In genomic region chr2:218001629-218002028, GRCh38 we compare ENCODE assay signal across 14 cellular contexts. TPM values are rescaled to one million over a fixed set of nuclear protein-coding genes. Genes with fewer than 3 reads are reported as not detected.
DNase-seq lines count a peak whose midpoint lies in the region; ATAC-seq, FAIRE-seq and TF ChIP-seq lines count a peak whose summit lies in the region.
"Had no signal": no experiment of that assay in that cellular context is flagged by ENCODE, and none has a peak within 500 bp of the region (broad histone marks: within the 10 kb centered on the region; RNA-seq: fewer than 3 reads in every experiment).

No MANE protein-coding gene starts in this region.

- no peak for TF ChIP-seq CTCF in BJ (IDR thresholded peaks at IDR 0.05; ENCODE audit: insufficient read depth, low read depth, low read length)
- no peak for TF ChIP-seq CTCF in astrocyte (IDR thresholded peaks at IDR 0.05; ENCODE audit: insufficient read depth, low read depth, low read length)
- TF ChIP-seq CTCF in hepatocyte (IDR thresholded peaks at IDR 0.05; ENCODE audit: poor library complexity) = no peak
- no peak for TF ChIP-seq CTCF in WTC11 (IDR thresholded peaks at IDR 0.05)
- TF ChIP-seq CTCF in GM10248 (IDR thresholded peaks at IDR 0.05; ENCODE audit: control extremely low read depth, extremely low read depth, low read depth, missing control alignments) = no peak

- FAIRE-seq in astrocyte (lab: Jason Lieb, UNC) = no peak
- FAIRE-seq: kidney had no signal

- peak overlapping the region; percentile 71 for H3K9ac ChIP-seq in astrocyte (ENCODE audit: low read length)

- POLR2A ChIA-PET in BJ (lab: Charles Lee) = no interaction called here
- POLR2A ChIA-PET in WTC11 (lab: Charles Lee) = no interaction called here
- POLR2A ChIA-PET in GM10248 (lab: Yijun Ruan, JAX) = no interaction called here

- H3K4me3 Mint-ChIP-seq in astrocyte (ENCODE audit: unreplicated experiment) = peak overlapping the region; percentile 82
- H3K4me3 Mint-ChIP-seq in WTC11 = no peak overlapping the region
- H3K4me3 Mint-ChIP-seq: CD4-positive, alpha-beta memory T cell had no signal

- H3K27ac ChIP-seq in astrocyte (ENCODE audit: low read depth, low read length) (no peak overlapping the region), hepatocyte (peak overlapping the region; percentile 93), skin epidermis (peak overlapping the region in 18 of 21 experiments; percentile 36 to 90 (median 82))
- H3K27ac ChIP-seq: SJCRH30 had no signal

- H3K4me2 ChIP-seq in astrocyte (ENCODE audit: low read length) (peak overlapping the region; percentile 89), hepatocyte (peak overlapping the region; percentile 76)

- WGBS in hepatocyte (ENCODE audit: low lambda C conversion rate, missing lambda C conversion rate) = 41% methylated on average over 4 of the region's 4 CpGs

- no peaks in the 10 kb centered on the region for H3K9me2 ChIP-seq in hepatocyte (replicated peaks; ENCODE audit: insufficient read depth)

- H3K4me3 ChIP-seq in BJ (ENCODE audit: low read depth, low read length) (peak overlapping the region; percentile 74), astrocyte (ENCODE audit: insufficient read depth, low read depth, low read length) (peak overlapping the region; percentile 45), hepatocyte (no peak overlapping the region), skin epidermis (peak overlapping the region; percentile 10 to 40 (median 31))
- H3K4me3 ChIP-seq: SJCRH30 had no signal

- no peaks in the 10 kb centered on the region for H3K27me3 ChIP-seq in BJ (ENCODE audit: control insufficient read depth, insufficient read depth, low read length)
- no peaks in the 10 kb centered on the region for H3K27me3 ChIP-seq in astrocyte (ENCODE audit: insufficient read depth, low read length)
- H3K27me3 ChIP-seq in hepatocyte = no peaks in the 10 kb centered on the region

- H3K4me1 ChIP-seq in astrocyte (ENCODE audit: insufficient read depth, low read length) (peaks cover 50% of the 10 kb centered on the region), hepatocyte (ENCODE audit: insufficient read depth) (peaks cover 10% of the 10 kb centered on the region)
- H3K4me1 ChIP-seq: SJCRH30 had no signal

- peaks cover 21% of the 10 kb centered on the region for H4K20me1 ChIP-seq in astrocyte (ENCODE audit: insufficient read depth, low read length)
- no peaks in the 10 kb centered on the region for H4K20me1 ChIP-seq in hepatocyte (ENCODE audit: insufficient read depth, poor library complexity, severe bottlenecking)

- H2AFZ ChIP-seq in astrocyte (ENCODE audit: low read depth, low read length) (no peak overlapping the region), hepatocyte (no peak overlapping the region)

- CTCF ChIA-PET in BJ (lab: Yijun Ruan, JAX) = interaction anchor here (1.0 to 3.1 kb wide), 5 partner anchors 8 to 216 kb away, joined by 3 to 9 read pairs (median 4); no protein-coding TSS in a partner anchor
- CTCF ChIA-PET in WTC11 (lab: Charles Lee) = interaction anchor here (1.2 to 1.9 kb wide), 2 partner anchors 33 to 54 kb away, joined by 4 to 7 read pairs; no protein-coding TSS in a partner anchor
- CTCF ChIA-PET in GM10248 (lab: Yijun Ruan, JAX) = interaction anchor here (1.6 to 1.8 kb wide), 2 partner anchors 12 to 13 kb away, joined by 3 to 4 read pairs; no protein-coding TSS in a partner anchor

- no peaks in the 10 kb centered on the region for H3K9me3 ChIP-seq in astrocyte (ENCODE audit: insufficient read depth, low read depth, low read length)
- H3K9me3 ChIP-seq in hepatocyte (ENCODE audit: low read depth) = no peaks in the 10 kb centered on the region
- H3K9me3 ChIP-seq: SJCRH30 had no signal

- H3K9me3 Mint-ChIP-seq in astrocyte (ENCODE audit: unreplicated experiment) (peaks cover 2% of the 10 kb centered on the region), WTC11 (no peaks in the 10 kb centered on the region)
- H3K9me3 Mint-ChIP-seq: activated naive CD4-positive, alpha-beta T cell treated with anti-CD3 and anti-CD28 coated beads, Interleukin-2, amount 50 U/mL, for 72 hours; CD4-positive, alpha-beta memory T cell had no signal

- DNase-seq in BJ (ENCODE audit: low read depth) (no peak), astrocyte (ENCODE audit: low read depth) (no peak), hepatocyte (ENCODE audit: low spot score) (no peak), WTC11 (ENCODE audit: low spot score) (no peak), SW 1271 (lab: John Stamatoyannopoulos, UW) (no peak), GM10248 (ENCODE audit: extremely low spot score) (no peak)
- no peak for DNase-seq in central memory CD4-positive, alpha-beta T cell
- DNase-seq: CD4-positive, alpha-beta memory T cell; kidney; NCI-H187 treated with DMSO at 0.1 percent for 48 hours; NCI-H748 treated with DMSO at 0.1 percent for 48 hours; SJCRH30 had no signal

- no peak for ATAC-seq in WTC11
- ATAC-seq: activated naive CD4-positive, alpha-beta T cell treated with anti-CD3 and anti-CD28 coated beads, Interleukin-2, amount 50 U/mL, for 72 hours had no signal

- H3K36me3 ChIP-seq in BJ (ENCODE audit: control insufficient read depth, insufficient read depth, low read length) (no peaks in the 10 kb centered on the region), astrocyte (ENCODE audit: insufficient read depth, low read length) (no peaks in the 10 kb centered on the region), hepatocyte (replicated peaks; ENCODE audit: insufficient read depth, low read depth) (no peaks in the 10 kb centered on the region)
- H3K36me3 ChIP-seq: SJCRH30 had no signal

- H3K4me1 Mint-ChIP-seq in astrocyte (ENCODE audit: low read depth, unreplicated experiment) = peaks cover 51% of the 10 kb centered on the region
- H3K4me1 Mint-ChIP-seq in WTC11 = peaks cover 32% of the 10 kb centered on the region
- H3K4me1 Mint-ChIP-seq: CD4-positive, alpha-beta memory T cell had no signal

- peaks cover 14% of the 10 kb centered on the region for H3K36me3 Mint-ChIP-seq in astrocyte (ENCODE audit: low read depth, unreplicated experiment)
- no peaks in the 10 kb centered on the region for H3K36me3 Mint-ChIP-seq in WTC11
- H3K36me3 Mint-ChIP-seq: activated naive CD4-positive, alpha-beta T cell treated with anti-CD3 and anti-CD28 coated beads, Interleukin-2, amount 50 U/mL, for 72 hours; CD4-positive, alpha-beta memory T cell had no signal

- H3K27ac Mint-ChIP-seq in astrocyte (ENCODE audit: unreplicated experiment) (peak overlapping the region; percentile 10), WTC11 (no peak overlapping the region)
- H3K27ac Mint-ChIP-seq: activated naive CD4-positive, alpha-beta T cell treated with anti-CD3 and anti-CD28 coated beads, Interleukin-2, amount 50 U/mL, for 72 hours had no signal

- H3K27me3 Mint-ChIP-seq in astrocyte (ENCODE audit: low read depth, unreplicated experiment) = peaks cover 2% of the 10 kb centered on the region
- peaks cover 4% of the 10 kb centered on the region; the same call in 1 of the 2 replicates for H3K27me3 Mint-ChIP-seq in WTC11 (ENCODE audit: low read depth)

- H3K79me2 ChIP-seq in astrocyte (ENCODE audit: insufficient read depth, low read length) (peaks cover 56% of the 10 kb centered on the region), hepatocyte (peaks cover 14% of the 10 kb centered on the region)

TF ChIP-seq in WTC11, 78 proteins besides CTCF, POLR2A, EP300 and RAD21:
- no peak for TF ChIP-seq HMGA2 (CRISPR knock-in tag; IDR thresholded peaks at IDR 0.05)
- TF ChIP-seq JAZF1 (CRISPR knock-in tag; IDR thresholded peaks at IDR 0.05) = no peak
- no peak for TF ChIP-seq NR2C2 (CRISPR knock-in tag; IDR thresholded peaks at IDR 0.05)
- no peak for TF ChIP-seq KAT7 (CRISPR knock-in tag; IDR thresholded peaks at IDR 0.05; ENCODE audit: borderline replicate concordance)
- TF ChIP-seq MXD4 (CRISPR knock-in tag; IDR thresholded peaks at IDR 0.05; ENCODE audit: borderline replicate concordance) = no peak
- TF ChIP-seq, protein P1, sequence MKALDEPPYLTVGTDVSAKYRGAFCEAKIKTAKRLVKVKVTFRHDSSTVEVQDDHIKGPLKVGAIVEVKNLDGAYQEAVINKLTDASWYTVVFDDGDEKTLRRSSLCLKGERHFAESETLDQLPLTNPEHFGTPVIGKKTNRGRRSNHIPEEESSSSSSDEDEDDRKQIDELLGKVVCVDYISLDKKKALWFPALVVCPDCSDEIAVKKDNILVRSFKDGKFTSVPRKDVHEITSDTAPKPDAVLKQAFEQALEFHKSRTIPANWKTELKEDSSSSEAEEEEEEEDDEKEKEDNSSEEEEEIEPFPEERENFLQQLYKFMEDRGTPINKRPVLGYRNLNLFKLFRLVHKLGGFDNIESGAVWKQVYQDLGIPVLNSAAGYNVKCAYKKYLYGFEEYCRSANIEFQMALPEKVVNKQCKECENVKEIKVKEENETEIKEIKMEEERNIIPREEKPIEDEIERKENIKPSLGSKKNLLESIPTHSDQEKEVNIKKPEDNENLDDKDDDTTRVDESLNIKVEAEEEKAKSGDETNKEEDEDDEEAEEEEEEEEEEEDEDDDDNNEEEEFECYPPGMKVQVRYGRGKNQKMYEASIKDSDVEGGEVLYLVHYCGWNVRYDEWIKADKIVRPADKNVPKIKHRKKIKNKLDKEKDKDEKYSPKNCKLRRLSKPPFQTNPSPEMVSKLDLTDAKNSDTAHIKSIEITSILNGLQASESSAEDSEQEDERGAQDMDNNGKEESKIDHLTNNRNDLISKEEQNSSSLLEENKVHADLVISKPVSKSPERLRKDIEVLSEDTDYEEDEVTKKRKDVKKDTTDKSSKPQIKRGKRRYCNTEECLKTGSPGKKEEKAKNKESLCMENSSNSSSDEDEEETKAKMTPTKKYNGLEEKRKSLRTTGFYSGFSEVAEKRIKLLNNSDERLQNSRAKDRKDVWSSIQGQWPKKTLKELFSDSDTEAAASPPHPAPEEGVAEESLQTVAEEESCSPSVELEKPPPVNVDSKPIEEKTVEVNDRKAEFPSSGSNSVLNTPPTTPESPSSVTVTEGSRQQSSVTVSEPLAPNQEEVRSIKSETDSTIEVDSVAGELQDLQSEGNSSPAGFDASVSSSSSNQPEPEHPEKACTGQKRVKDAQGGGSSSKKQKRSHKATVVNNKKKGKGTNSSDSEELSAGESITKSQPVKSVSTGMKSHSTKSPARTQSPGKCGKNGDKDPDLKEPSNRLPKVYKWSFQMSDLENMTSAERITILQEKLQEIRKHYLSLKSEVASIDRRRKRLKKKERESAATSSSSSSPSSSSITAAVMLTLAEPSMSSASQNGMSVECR (CRISPR knock-in tag; IDR thresholded peaks at IDR 0.05; ENCODE audit: borderline replicate concordance) = no peak

RNA-seq across cellular contexts. Expression of gene TNS1, which starts 1.2 kb away (rescaled TPM):
- polyA plus RNA-seq in BJ (2011; rRNA removed) (20.9 and 35.6 TPM in 2 replicates), hepatocyte (16.2 TPM in 2 replicates)
- polyA minus RNA-seq in BJ (2011; rRNA and poly(A)+ RNA removed) = 64.8 and 99.3 TPM in 2 replicates
- total RNA-seq in astrocyte (219 and 264 TPM in 2 replicates), hepatocyte (22.9 and 27.6 TPM in 2 replicates), WTC11 (2021) (4.2 to 5.4 TPM (median 4.5 TPM) in 3 replicates)
- polyA plus RNA-seq: CD4-positive, alpha-beta memory T cell had no signal
